ENCODE assay signal across 9 cellular contexts in genomic region chr1:6599991-6600390, GRCh38. TPM values are rescaled to one million over a fixed set of nuclear protein-coding genes. Genes with fewer than 3 reads are reported as not detected.
DNase-seq lines count a peak whose midpoint lies in the region; ATAC-seq, FAIRE-seq and TF ChIP-seq lines count a peak whose summit lies in the region.
"Not testable (repeated sequence)": the region's sequence is repeated elsewhere in the genome, so short reads cannot be mapped to it uniquely, and the experiment has no call there.
"Had no signal": no experiment of that assay in that cellular context is flagged by ENCODE, and none has a peak within 500 bp of the region (broad histone marks: within the 10 kb centered on the region; RNA-seq: fewer than 3 reads in every experiment).

No MANE protein-coding gene starts in this region.

- H3K27ac ChIP-seq in BLaER1 = not testable (repeated sequence)
- H3K27ac ChIP-seq in IMR-90 (ENCODE audit: insufficient read depth, low read length) = peak overlapping the region; percentile 58; the same call in 1 of the 2 replicates
- H3K27ac ChIP-seq in VCaP = peak overlapping the region; percentile 86
- H3K27ac ChIP-seq in adrenal gland = peak overlapping the region in 4 of 5 donors; percentile 98 to 99 (median 98)
- H3K27ac ChIP-seq in keratinocyte (ENCODE audit: control insufficient read depth, insufficient read depth, low read length) = peak overlapping the region; percentile 100
- H3K27ac ChIP-seq in subcutaneous abdominal adipose tissue (ENCODE audit: low read depth, low read length) = peak overlapping the region; percentile 100

- H4K8ac ChIP-seq in IMR-90 (ENCODE audit: low read depth in 2 of 2, low read length in 2 of 2) = not testable (repeated sequence)

- H3K36me3 ChIP-seq in BLaER1 (peaks cover 44% of the 10 kb centered on the region), IMR-90 (ENCODE audit: control insufficient read depth, insufficient read depth, low read length) (peaks cover 37% of the 10 kb centered on the region), adrenal gland (replicated peaks in 1 of 2) (peaks cover 0 to 46% of the 10 kb centered on the region in 2 donors), keratinocyte (ENCODE audit: control insufficient read depth in 2 of 2, extremely low read depth in 1 of 2, insufficient read depth in 2 of 2, low read length in 2 of 2) (peaks cover 33 to 46% of the 10 kb centered on the region in 2 experiments), neuron (ENCODE audit: insufficient read depth, low read length) (peaks cover 31% of the 10 kb centered on the region), subcutaneous abdominal adipose tissue (ENCODE audit: control insufficient read depth in 5 of 5, insufficient read depth in 5 of 5, low read length in 5 of 5) (peaks cover 0 to 44% (median 35%) of the 10 kb centered on the region in 5 donors)
- H3K36me3 ChIP-seq in endocrine pancreas (ENCODE audit: control insufficient read depth, insufficient read depth, low read length) = not testable (repeated sequence)

- H4K5ac ChIP-seq in IMR-90 (ENCODE audit: low read depth, low read length) = not testable (repeated sequence)

- H2AFZ ChIP-seq in IMR-90 (replicated peaks; ENCODE audit: low read length, poor library complexity); keratinocyte (ENCODE audit: control insufficient read depth, low read length); neuron (ENCODE audit: low read depth, low read length): not testable (repeated sequence)

- TF ChIP-seq RAD21 in IMR-90 (IDR thresholded peaks at IDR 0.05; ENCODE audit: low read length) = not testable (repeated sequence)

- not testable (repeated sequence) for TF ChIP-seq CTCF in IMR-90 (conservative IDR thresholded peaks at IDR 0.05; ENCODE audit: low read depth, low read length); VCaP (conservative IDR thresholded peaks at IDR 0.05); adrenal gland (IDR thresholded peaks at IDR 0.05); keratinocyte (optimal IDR thresholded peaks at IDR 0.05 in 1 of 3, IDR thresholded peaks at IDR 0.05 in 1 of 3, conservative IDR thresholded peaks at IDR 0.05 in 1 of 3; ENCODE audit: extremely low read depth in 1 of 3, insufficient read depth in 2 of 3, low read length in 3 of 3)

- not testable (repeated sequence) for H2BK15ac ChIP-seq in IMR-90 (ENCODE audit: low read depth, low read length)

- peak overlapping the region; percentile 76; the same call in 1 of the 2 replicates for H3K14ac ChIP-seq in IMR-90 (replicated peaks; ENCODE audit: low read depth, low read length)

- not testable (repeated sequence) for H2AK5ac ChIP-seq in IMR-90 (ENCODE audit: low read depth, low read length)

- not testable (repeated sequence) for H2BK5ac ChIP-seq in IMR-90 (ENCODE audit: low read depth, low read length, poor library complexity, severe bottlenecking)

- not testable (repeated sequence) for H3K18ac ChIP-seq in IMR-90 (ENCODE audit: low read depth, low read length)

- POLR2A ChIA-PET in IMR-90 (lab: Charles Lee; ENCODE audit: unreplicated experiment) = not testable (repeated sequence)

- FAIRE-seq in keratinocyte (lab: Jason Lieb, UNC) = not testable (repeated sequence)

- H4K20me1 ChIP-seq in BLaER1 = peaks cover 72% of the 10 kb centered on the region
- H4K20me1 ChIP-seq in IMR-90 (ENCODE audit: insufficient read depth, low read length) = peaks cover 70% of the 10 kb centered on the region
- peaks cover 52% of the 10 kb centered on the region for H4K20me1 ChIP-seq in keratinocyte (ENCODE audit: control insufficient read depth, extremely low read depth, insufficient read depth, low read length)

- H3K79me2 ChIP-seq in keratinocyte (ENCODE audit: control insufficient read depth, insufficient read depth, low read length) = peaks cover 75% of the 10 kb centered on the region

- H3K4ac ChIP-seq in IMR-90 (ENCODE audit: low read depth, low read length) = peak overlapping the region; percentile 79; the same call in 1 of the 2 replicates

- dilution Hi-C loops in IMR-90 (cut with HindIII; ENCODE audit: low sequenced_read_pairs, unreplicated experiment); keratinocyte (cut with MboI; ENCODE audit: extremely low pct_ligation_motif_present, low sequenced_read_pairs): not testable (repeated sequence)

- H3K56ac ChIP-seq in IMR-90 (ENCODE audit: extremely low read depth, insufficient read depth, low read length) = not testable (repeated sequence)

- H2BK20ac ChIP-seq in IMR-90 (ENCODE audit: low read depth, low read length) = not testable (repeated sequence)

- intact Hi-C loops in IMR-90 (cut with micrococcal nuclease) = loop anchor here (2.0 kb wide), 1 partner anchor 47 kb away; no protein-coding TSS in a partner anchor
- intact Hi-C loops in adrenal gland (cut with DNase I) = not testable (repeated sequence)

- in situ Hi-C loops in IMR-90 (cut with MboI; ENCODE audit: low sequenced_read_pairs) = not testable (repeated sequence)

- 100% methylated on average over 4 of the region's 8 CpGs; no CpG with 5 or more reads in 1 of the 2 experiments for WGBS in IMR-90 (ENCODE audit: extremely low coverage in 2 of 2, insufficient read length in 1 of 2), 2 experiments
- 50 to 60% (median 56%) methylated on average over 8 of the region's 8 CpGs for WGBS in adrenal gland, 4 donors

- not testable (repeated sequence) for H4K91ac ChIP-seq in IMR-90 (ENCODE audit: insufficient read depth, low read depth, low read length)

- H3K9me1 ChIP-seq in IMR-90 (ENCODE audit: insufficient read depth, low read length) = peaks cover 12% of the 10 kb centered on the region
- not testable (repeated sequence) for H3K9me1 ChIP-seq in keratinocyte (ENCODE audit: control insufficient read depth, extremely low read depth, insufficient read depth, low read length)

- not testable (repeated sequence) for TF ChIP-seq POLR2A in IMR-90 (IDR thresholded peaks at IDR 0.05; ENCODE audit: low read depth, low read length); adrenal gland (IDR thresholded peaks at IDR 0.05)

- H3K4me2 ChIP-seq in BLaER1 = peak overlapping the region; percentile 91
- peak overlapping the region; percentile 68 for H3K4me2 ChIP-seq in IMR-90 (ENCODE audit: low read depth, low read length)
- peak overlapping the region; percentile 100 for H3K4me2 ChIP-seq in keratinocyte (ENCODE audit: control insufficient read depth, extremely low read depth, insufficient read depth, low read depth, low read length)

- H3K23ac ChIP-seq in IMR-90 (ENCODE audit: low read depth, low read length) = not testable (repeated sequence)

- H3K9me3 ChIP-seq in BLaER1; IMR-90 (ENCODE audit: control insufficient read depth, insufficient read depth, low read length); adrenal gland (replicated peaks in 1 of 3); endocrine pancreas (ENCODE audit: control insufficient read depth, low read length); keratinocyte (ENCODE audit: control insufficient read depth, low read depth, low read length); neuron (ENCODE audit: low read length); subcutaneous abdominal adipose tissue (ENCODE audit: control insufficient read depth in 5 of 5, low read length in 5 of 5): not testable (repeated sequence)

- H3K27me3 ChIP-seq in BLaER1; IMR-90 (ENCODE audit: control insufficient read depth, insufficient read depth, low read length); adrenal gland; endocrine pancreas (ENCODE audit: control insufficient read depth, insufficient read depth, low read length); keratinocyte (ENCODE audit: control insufficient read depth, extremely low read depth, insufficient read depth, low read length); neuron (ENCODE audit: insufficient read depth, low read length); subcutaneous abdominal adipose tissue (ENCODE audit: control insufficient read depth in 5 of 5, insufficient read depth in 4 of 5, low read length in 5 of 5): not testable (repeated sequence)

- not testable (repeated sequence) for BruUV-seq in IMR-90 (replicated peaks; lab: Mats Ljungman, UMichigan)

- not testable (repeated sequence) for ATAC-seq in IMR-90 (ENCODE audit: low read depth)

- H3K4me1 ChIP-seq in BLaER1 (peaks cover 43% of the 10 kb centered on the region), IMR-90 (ENCODE audit: control insufficient read depth, insufficient read depth, low read length) (peaks cover 14% of the 10 kb centered on the region), adrenal gland (replicated peaks in 1 of 2) (peaks cover 43 to 58% of the 10 kb centered on the region in 2 donors), keratinocyte (ENCODE audit: control insufficient read depth, extremely low read depth, insufficient read depth, low read length) (peaks cover 50% of the 10 kb centered on the region), neuron (ENCODE audit: insufficient read depth, low read length) (peaks cover 34% of the 10 kb centered on the region), subcutaneous abdominal adipose tissue (ENCODE audit: control insufficient read depth in 5 of 5, insufficient read depth in 5 of 5, low read length in 5 of 5) (peaks cover 19 to 91% (median 67%) of the 10 kb centered on the region in 5 donors)
- not testable (repeated sequence) for H3K4me1 ChIP-seq in endocrine pancreas (ENCODE audit: control insufficient read depth, insufficient read depth, low read length)

- H2BK120ac ChIP-seq in IMR-90 (ENCODE audit: low read depth, low read length) = not testable (repeated sequence)

- peak overlapping the region; percentile 84 for H3K9ac ChIP-seq in BLaER1
- H3K9ac ChIP-seq in IMR-90 (ENCODE audit: low read depth, low read length) = peak overlapping the region; percentile 58; the same call in 1 of the 2 replicates
- H3K9ac ChIP-seq in endocrine pancreas (ENCODE audit: control insufficient read depth, insufficient read depth, low read length) = peak overlapping the region; percentile 96
- peak overlapping the region; percentile 100 for H3K9ac ChIP-seq in keratinocyte (ENCODE audit: control insufficient read depth, extremely low read depth, insufficient read depth, low read length)
- peak overlapping the region in 4 of 5 donors; percentile 85 to 99 (median 98) for H3K9ac ChIP-seq in subcutaneous abdominal adipose tissue (ENCODE audit: low read length in 5 of 5)

- H2AK9ac ChIP-seq in IMR-90 (replicated peaks; ENCODE audit: low read depth, low read length, poor library complexity) = peak overlapping the region; percentile 100

- H3K4me3 ChIP-seq in BLaER1 (peak overlapping the region; percentile 77), IMR-90 (ENCODE audit: insufficient read depth, low read depth, low read length) (peak overlapping the region; percentile 88), adrenal gland (peak overlapping the region in 2 of 4 donors; percentile 58 to 71), keratinocyte (ENCODE audit: control insufficient read depth in 2 of 3, extremely low read depth in 1 of 3, insufficient read depth in 2 of 3, low read depth in 1 of 3, low read length in 3 of 3) (peak overlapping the region; percentile 97 to 100 (median 99)), neuron (ENCODE audit: low read length) (peak overlapping the region; percentile 80), subcutaneous abdominal adipose tissue (ENCODE audit: low read depth in 1 of 5, low read length in 5 of 5) (peak overlapping the region; percentile 93 to 99 (median 96))
- H3K4me3 ChIP-seq in endocrine pancreas (ENCODE audit: control insufficient read depth, insufficient read depth, low read length) = not testable (repeated sequence)

- DNase-seq in IMR-90; adrenal gland; keratinocyte (ENCODE audit: low read depth, low spot score): not testable (repeated sequence)

- peaks cover 8 to 67% of the 10 kb centered on the region in 2 experiments; a peak in 3 of 4 replicates for H3K79me1 ChIP-seq in IMR-90 (ENCODE audit: low read depth in 1 of 2, low read length in 2 of 2)

- CTCF ChIA-PET in IMR-90 (lab: Yijun Ruan, JAX) = interaction anchor here (0.6 kb wide), 1 partner anchor 18 kb away, joined by 6 read pairs; no protein-coding TSS in a partner anchor

RNA-seq across cellular contexts. Expression of gene KLHL21, which starts 2.7 kb away (rescaled TPM):
- total RNA-seq in IMR-90 (2012; rRNA removed) = 12.0 and 14.2 TPM in 2 replicates
- 36.7 and 37.4 TPM in 2 replicates for polyA plus RNA-seq in IMR-90 (2012; rRNA removed)
- 27.2 and 40.1 TPM in 2 replicates for polyA plus RNA-seq in IMR-90 (2012; cell fraction: cytosol; rRNA removed)
- polyA plus RNA-seq in IMR-90 (2012; cell fraction: nucleus; rRNA removed; ENCODE audit: low replicate concordance) = 70.4 and 149 TPM in 2 replicates
- 100 to 1,000 TPM in 2 of 8 donors, 10 to 100 TPM in 6; 34.2 to 108 (median 62.1) TPM for total RNA-seq in adrenal gland
- polyA plus RNA-seq in adrenal gland = 10 to 100 TPM; 11.7 to 19.1 (median 12.9) TPM
- 24.8 to 51.0 TPM (median 32.8 TPM) in 3 replicates for polyA plus RNA-seq in keratinocyte
- polyA plus RNA-seq in keratinocyte (2011; ENCODE audit: low read depth) = 40.9 TPM
- polyA plus RNA-seq in keratinocyte (2011; cell fraction: cytosol; rRNA removed) = 21.0 and 28.6 TPM in 2 replicates
- 92.1 and 94.8 TPM in 2 replicates for polyA plus RNA-seq in keratinocyte (2011; cell fraction: nucleus; rRNA removed)
- 61.1 and 71.4 TPM in 2 replicates for polyA plus RNA-seq in keratinocyte (2012; ENCODE audit: low replicate concordance)
- 45.2 to 103 TPM (median 54.5 TPM) in 3 replicates for polyA minus RNA-seq in keratinocyte
- polyA minus RNA-seq in keratinocyte (2011; cell fraction: cytosol; rRNA and poly(A)+ RNA removed) = 99.4 TPM
- polyA minus RNA-seq in keratinocyte (2011; cell fraction: nucleus; rRNA and poly(A)+ RNA removed) = 96.4 and 111 TPM in 2 replicates

RNA-seq across cellular contexts. Expression of gene PHF13, which starts 13.5 kb away (rescaled TPM):
- 7.3 and 9.4 TPM in 2 replicates for total RNA-seq in IMR-90 (2012; rRNA removed)
- polyA plus RNA-seq in IMR-90 (2012; rRNA removed) = 7.6 and 9.8 TPM in 2 replicates
- 6.4 and 8.4 TPM in 2 replicates for polyA plus RNA-seq in IMR-90 (2012; cell fraction: cytosol; rRNA removed)
- 13.3 and 25.1 TPM in 2 replicates for polyA plus RNA-seq in IMR-90 (2012; cell fraction: nucleus; rRNA removed; ENCODE audit: low replicate concordance)
- 10 to 100 TPM in 7 of 8 donors, 1 to 10 TPM in 1; 8.7 to 20.1 (median 13.9) TPM for total RNA-seq in adrenal gland
- 10 to 100 TPM in 2 of 3 donors, 1 to 10 TPM in 1; 4.7 to 14.8 (median 11.2) TPM for polyA plus RNA-seq in adrenal gland
- polyA plus RNA-seq in keratinocyte = 2.4 to 8.3 TPM (median 4.5 TPM) in 3 replicates
- 5.5 TPM for polyA plus RNA-seq in keratinocyte (2011; ENCODE audit: low read depth)
- polyA plus RNA-seq in keratinocyte (2011; cell fraction: cytosol; rRNA removed) = 4.1 and 4.2 TPM in 2 replicates
- polyA plus RNA-seq in keratinocyte (2011; cell fraction: nucleus; rRNA removed) = 13.6 and 13.9 TPM in 2 replicates
- 9.5 and 18.7 TPM in 2 replicates for polyA plus RNA-seq in keratinocyte (2012; ENCODE audit: low replicate concordance)
- 2.9 to 4.9 TPM (median 4.6 TPM) in 3 replicates for polyA minus RNA-seq in keratinocyte
- polyA minus RNA-seq in keratinocyte (2011; cell fraction: cytosol; rRNA and poly(A)+ RNA removed) = 3.1 TPM
- 5.7 and 7.1 TPM in 2 replicates for polyA minus RNA-seq in keratinocyte (2011; cell fraction: nucleus; rRNA and poly(A)+ RNA removed)

RNA-seq across cellular contexts. Expression of gene ZBTB48, which starts 20.2 kb away (rescaled TPM):
- total RNA-seq in IMR-90 (2012; rRNA removed) (9.3 and 10.3 TPM in 2 replicates), adrenal gland (10 to 100 TPM in 7 of 8 donors, 1 to 10 TPM in 1; 9.5 to 50.9 (median 26.3) TPM)
- polyA plus RNA-seq in IMR-90 (2012; rRNA removed) (17.5 and 19.7 TPM in 2 replicates), adrenal gland (100 to 1,000 TPM in 2 of 3 donors, 1 to 10 TPM in 1; 6.8 to 245 (median 186) TPM), keratinocyte (9.7 to 21.1 TPM (median 10.9 TPM) in 3 replicates)
- polyA plus RNA-seq in IMR-90 (2012; cell fraction: cytosol; rRNA removed) = 10.0 and 15.6 TPM in 2 replicates
- polyA plus RNA-seq in IMR-90 (2012; cell fraction: nucleus; rRNA removed; ENCODE audit: low replicate concordance) = 61.7 and 153 TPM in 2 replicates
- 13.1 TPM for polyA plus RNA-seq in keratinocyte (2011; ENCODE audit: low read depth)
- polyA plus RNA-seq in keratinocyte (2011; cell fraction: cytosol; rRNA removed) = 5.6 and 9.2 TPM in 2 replicates
- polyA plus RNA-seq in keratinocyte (2011; cell fraction: nucleus; rRNA removed) = 28.2 and 30.9 TPM in 2 replicates
- 11.5 and 12.6 TPM in 2 replicates for polyA plus RNA-seq in keratinocyte (2012; ENCODE audit: low replicate concordance)
- 12.6 to 19.0 TPM (median 16.8 TPM) in 3 replicates for polyA minus RNA-seq in keratinocyte
- 25.7 TPM for polyA minus RNA-seq in keratinocyte (2011; cell fraction: cytosol; rRNA and poly(A)+ RNA removed)
- 17.1 and 28.2 TPM in 2 replicates for polyA minus RNA-seq in keratinocyte (2011; cell fraction: nucleus; rRNA and poly(A)+ RNA removed)

RNA-seq across cellular contexts. Expression of gene THAP3, which starts 24.7 kb away (rescaled TPM):
- 13.9 and 14.2 TPM in 2 replicates for total RNA-seq in IMR-90 (2012; rRNA removed)
- polyA plus RNA-seq in IMR-90 (2012; rRNA removed) = 14.9 and 16.0 TPM in 2 replicates
- polyA plus RNA-seq in IMR-90 (2012; cell fraction: cytosol; rRNA removed) = 11.8 and 12.7 TPM in 2 replicates
- 23.2 and 37.1 TPM in 2 replicates for polyA plus RNA-seq in IMR-90 (2012; cell fraction: nucleus; rRNA removed; ENCODE audit: low replicate concordance)
- total RNA-seq in adrenal gland = 10 to 100 TPM; 16.2 to 45.6 (median 34.5) TPM
- 10 to 100 TPM; 11.1 to 65.6 (median 37.6) TPM for polyA plus RNA-seq in adrenal gland
- 5.1 to 6.0 TPM (median 5.1 TPM) in 3 replicates for polyA plus RNA-seq in keratinocyte
- 8.6 TPM for polyA plus RNA-seq in keratinocyte (2011; ENCODE audit: low read depth)
- polyA plus RNA-seq in keratinocyte (2011; cell fraction: cytosol; rRNA removed) = 2.8 and 4.3 TPM in 2 replicates
- polyA plus RNA-seq in keratinocyte (2011; cell fraction: nucleus; rRNA removed) = 6.3 and 7.6 TPM in 2 replicates
- 7.3 and 9.8 TPM in 2 replicates for polyA plus RNA-seq in keratinocyte (2012; ENCODE audit: low replicate concordance)
- polyA minus RNA-seq in keratinocyte = 2.4 to 17.0 TPM (median 3.1 TPM) in 3 replicates
- 7.3 TPM for polyA minus RNA-seq in keratinocyte (2011; cell fraction: cytosol; rRNA and poly(A)+ RNA removed)
- polyA minus RNA-seq in keratinocyte (2011; cell fraction: nucleus; rRNA and poly(A)+ RNA removed) = 1.8 and 3.2 TPM in 2 replicates

RNA-seq across cellular contexts. Expression of gene TAS1R1, which starts 44.9 kb away (rescaled TPM):
- total RNA-seq in IMR-90 (2012; rRNA removed) (not detected in 2 replicates), adrenal gland (under 1 TPM in 4 of 8 donors, not detected in 4; 0.11 to 0.83 (median 0.47) TPM)
- polyA plus RNA-seq in IMR-90 (2012; rRNA removed) (0.05 and 0.10 TPM in 2 replicates), adrenal gland (under 1 TPM; 0.27 to 0.40 (median 0.37) TPM), keratinocyte (not detected in 3 replicates)
- polyA plus RNA-seq in IMR-90 (2012; cell fraction: cytosol; rRNA removed) = 0.05 TPM in 1 of 2 replicates, not detected in the other
- 0.09 and 0.15 TPM in 2 replicates for polyA plus RNA-seq in IMR-90 (2012; cell fraction: nucleus; rRNA removed; ENCODE audit: low replicate concordance)
- polyA plus RNA-seq in keratinocyte (2011; ENCODE audit: low read depth) = not detected
- not detected in 2 replicates for polyA plus RNA-seq in keratinocyte (2011; cell fraction: cytosol; rRNA removed)
- not detected in 2 replicates for polyA plus RNA-seq in keratinocyte (2011; cell fraction: nucleus; rRNA removed)
- 0.17 TPM in 1 of 2 replicates, not detected in the other for polyA plus RNA-seq in keratinocyte (2012; ENCODE audit: low replicate concordance)
- not detected in 3 replicates for polyA minus RNA-seq in keratinocyte
- polyA minus RNA-seq in keratinocyte (2011; cell fraction: cytosol; rRNA and poly(A)+ RNA removed) = not detected
- polyA minus RNA-seq in keratinocyte (2011; cell fraction: nucleus; rRNA and poly(A)+ RNA removed) = not detected in 2 replicates
- total RNA-seq: glomerular endothelial cell had no signal
